ENCODE assay signal across 8 cellular contexts in the genomic region with DNA sequence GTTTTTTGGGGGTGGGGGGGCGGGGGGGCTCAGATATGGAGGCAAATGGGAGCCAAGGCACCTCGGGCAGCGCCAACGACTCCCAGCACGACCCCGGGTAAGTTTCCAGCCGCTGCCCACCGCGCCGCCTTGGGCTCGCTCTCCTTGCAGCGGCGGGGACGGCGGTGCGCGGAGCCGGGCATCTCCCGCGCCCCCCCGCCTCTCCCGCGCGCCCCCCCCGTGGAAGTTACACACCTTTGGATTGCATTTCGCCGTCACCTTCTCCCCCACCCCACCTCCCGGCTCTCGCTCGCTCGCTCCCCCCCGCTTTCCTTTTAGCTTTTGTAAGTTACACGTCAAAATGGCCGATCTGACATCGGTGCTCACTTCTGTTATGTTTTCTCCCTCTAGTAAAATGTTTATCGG. TPM values are rescaled to one million over a fixed set of nuclear protein-coding genes. Genes with fewer than 3 reads are reported as not detected.
DNase-seq lines count a peak whose midpoint lies in the region; ATAC-seq and TF ChIP-seq lines count a peak whose summit lies in the region.

No MANE protein-coding gene starts in this region.

- TF ChIP-seq POLR2A in breast epithelium (IDR thresholded peaks at IDR 0.05) = no peak

- H3K36me3 ChIP-seq in breast epithelium = no peaks in the 10 kb centered on the region

- H3K4me3 ChIP-seq in GM12864 (ENCODE audit: low read depth, low read length) = peak overlapping the region; percentile 77
- peak overlapping the region; percentile 87 to 95 (median 92) for H3K4me3 ChIP-seq in breast epithelium

- ATAC-seq in HG02852 (IDR thresholded peaks at IDR 0.05; ENCODE audit: unreplicated experiment) = peak; percentile 10
- peak; percentile 41 for ATAC-seq in SK-N-SH treated with all-trans-retinoic acid at 6 μM for 48 hours

- H3K27me3 ChIP-seq in breast epithelium = no peaks in the 10 kb centered on the region

- TF ChIP-seq CTCF in GM12864 (IDR thresholded peaks at IDR 0.05; ENCODE audit: low read depth, low read length, missing control alignments) = no peak
- no peak for TF ChIP-seq CTCF in breast epithelium (IDR thresholded peaks at IDR 0.05)

- H3K9me3 ChIP-seq in breast epithelium = no peaks in the 10 kb centered on the region

- H3K4me1 ChIP-seq in breast epithelium = peaks cover 4 to 5% of the 10 kb centered on the region in 2 donors

- peak overlapping the region; percentile 98 to 99 for H3K27ac ChIP-seq in breast epithelium

- intact Hi-C loops in breast epithelium (cut with DNase I; ENCODE audit: low total_unique reads) = loop anchor here (5.0 kb wide), 1 partner anchor 1046 kb away; no protein-coding TSS in a partner anchor

- DNase-seq in GM12864 (ENCODE audit: low read depth) (no peak), breast epithelium (ENCODE audit: low spot score in 2 of 2) (no peak), kidney tubule cell (ENCODE audit: low spot score) (peak; percentile 35), NK-92 (lab: John Stamatoyannopoulos, UW; ENCODE audit: unreplicated experiment) (no peak), NCI-H128 (lab: John Stamatoyannopoulos, UW; ENCODE audit: unreplicated experiment) (no peak)
- DNase-seq in stimulated activated CD4-positive, alpha-beta T cell treated with anti-CD3 and anti-CD28 coated beads, Interleukin-4, amount 100 ng/mL, for 4 hours = peak; percentile 34 to 35

TF ChIP-seq in SK-N-SH treated with all-trans-retinoic acid at 6 μM for 48 hours, 23 proteins besides CTCF, POLR2A, EP300 and RAD21:
- no peak for TF ChIP-seq ZFP3 (CRISPR knock-in tag; IDR thresholded peaks at IDR 0.05)
- no peak for TF ChIP-seq OSR1 (CRISPR knock-in tag; IDR thresholded peaks at IDR 0.05)
- TF ChIP-seq ZFP30 (CRISPR knock-in tag; IDR thresholded peaks at IDR 0.05) = no peak
TF ChIP-seq in SK-N-SH treated with all-trans-retinoic acid at 6 μM for 48 hours: peak in this region for 0.

RNA-seq across cellular contexts. Expression of gene MSI2, which starts 0.4 kb away (rescaled TPM):
- total RNA-seq in breast epithelium = 10 to 100 TPM; 13.4 to 89.1 (median 71.1) TPM

Comparison
In these comparisons a context has a peak if more than half of its experiments do, and no peak if none do; other contexts are left out.
1. DNase-seq: peak in kidney tubule cell (single experiment) and stimulated activated CD4-positive, alpha-beta T cell treated with anti-CD3 and anti-CD28 coated beads, Interleukin-4, amount 100 ng/mL, for 4 hours (2 of 2); none in GM12864 (single experiment), breast epithelium (0 of 2), NK-92 (single experiment) and NCI-H128 (single experiment).